Comparison of ENCODE assay signal across 1 cellular context in genomic region chr5:122915717-122916399, GRCh38.
TF ChIP-seq lines count a peak whose summit lies in the region.

No MANE protein-coding gene starts in this region.

TF ChIP-seq in GM23338, 12 proteins besides CTCF, POLR2A, EP300 and RAD21 (continued from another document):
- TF ChIP-seq REST (IDR thresholded peaks at IDR 0.05; ENCODE audit: unreplicated experiment) (no peak), EZH2phosphoT487 (IDR thresholded peaks at IDR 0.05; ENCODE audit: unreplicated experiment) (no peak), JUNB (IDR thresholded peaks at IDR 0.05; ENCODE audit: unreplicated experiment) (no peak)
